Comparison of ENCODE assay signal across 8 cellular contexts in genomic region chr4:80362578-80363181, GRCh38. TPM values are rescaled to one million over a fixed set of nuclear protein-coding genes. Genes with fewer than 3 reads are reported as not detected.
DNase-seq lines count a peak whose midpoint lies in the region; ATAC-seq and TF ChIP-seq lines count a peak whose summit lies in the region.

No MANE protein-coding gene starts in this region.

- intact Hi-C loops in Caco-2 (cut with micrococcal nuclease; ENCODE audit: unreplicated experiment): loop anchor here (1.0 to 10.0 kb wide), 6 partner anchors 142 to 690 kb away; no protein-coding TSS in a partner anchor
- intact Hi-C loops in mucosa of descending colon (cut with DNase I, micrococcal nuclease): loop anchor here (10.0 kb wide), 2 partner anchors 632 to 672 kb away; partner anchors contain the start of gene BMP3 (in 2 of the 2)

- H3K36me3 Mint-ChIP-seq in Caco-2 (ENCODE audit: insufficient read depth, unreplicated experiment) (no peaks in the 10 kb centered on the region), T-helper 17 cell (ENCODE audit: low read depth) (peaks cover 6% of the 10 kb centered on the region)

- ATAC-seq in GM18907 (IDR thresholded peaks at IDR 0.05; ENCODE audit: unreplicated experiment) (peak; percentile 77), T-helper 17 cell (peak; percentile 50), mucosa of descending colon (peak; percentile 40), HG02840 (IDR thresholded peaks at IDR 0.05; ENCODE audit: low FRiP score, unreplicated experiment) (no peak)

- H3F3A ChIP-seq in MM.1S (ENCODE audit: insufficient read depth, low read length): no peaks in the 10 kb centered on the region

- H3K27me3 ChIP-seq in Caco-2 (replicated peaks; ENCODE audit: control insufficient read depth, insufficient read depth, low read length) (no peaks in the 10 kb centered on the region), MM.1S (replicated peaks; ENCODE audit: insufficient read depth, low read length) (no peaks in the 10 kb centered on the region)

- H3K9me2 ChIP-seq in MM.1S (replicated peaks; ENCODE audit: insufficient read depth, low read length): no peaks in the 10 kb centered on the region

- H3K4me1 ChIP-seq in Caco-2 (no peaks in the 10 kb centered on the region), MM.1S (ENCODE audit: low read length) (no peaks in the 10 kb centered on the region), mucosa of descending colon (ENCODE audit: low read depth) (no peaks in the 10 kb centered on the region)

- H2AFZ ChIP-seq in MM.1S (ENCODE audit: low read length): no peak overlapping the region

- H3K36me3 ChIP-seq in Caco-2 (ENCODE audit: control insufficient read depth, insufficient read depth, low read length) (no peaks in the 10 kb centered on the region), MM.1S (replicated peaks; ENCODE audit: insufficient read depth, low read length) (no peaks in the 10 kb centered on the region), mucosa of descending colon (ENCODE audit: low read depth) (no peaks in the 10 kb centered on the region)

- BruUV-seq in Caco-2 (replicated peaks; lab: Mats Ljungman, UMichigan): no TSS peak

- no peak overlapping the region for H3K4me2 ChIP-seq in MM.1S (ENCODE audit: low read depth, low read length)

- H3K4me1 Mint-ChIP-seq in Caco-2 (ENCODE audit: low read depth, unreplicated experiment) (no peaks in the 10 kb centered on the region), T-helper 17 cell (peaks cover 6% of the 10 kb centered on the region)

- no peak overlapping the region for H3K9ac ChIP-seq in MM.1S (ENCODE audit: low read length)

- H3K9me3 ChIP-seq in Caco-2: no peaks in the 10 kb centered on the region
- H3K9me3 ChIP-seq in MM.1S (replicated peaks; ENCODE audit: insufficient read depth, low read length): no peaks in the 10 kb centered on the region
- no peaks in the 10 kb centered on the region for H3K9me3 ChIP-seq in T-helper 17 cell (ENCODE audit: control insufficient read depth, low read length, poor library complexity, severe bottlenecking)
- no peaks in the 10 kb centered on the region for H3K9me3 ChIP-seq in mucosa of descending colon

- H3K27ac ChIP-seq in MM.1S (ENCODE audit: low read length): no peak overlapping the region

- CTCF ChIA-PET in Caco-2 (lab: Charles Lee): interaction anchor here (0.6 to 1.0 kb wide), 6 partner anchors 626 to 690 kb away, joined by 3 to 10 read pairs (median 3); partner anchors contain the start of gene BMP3

- H3K4me3 ChIP-seq in Caco-2 (ENCODE audit: low read depth, low read length) (no peak overlapping the region), MM.1S (ENCODE audit: low read length) (no peak overlapping the region), mucosa of descending colon (no peak overlapping the region)

- H3K27ac Mint-ChIP-seq in Caco-2 (ENCODE audit: unreplicated experiment) (no peak overlapping the region), T-helper 17 cell (no peak overlapping the region)

- H3K9me3 Mint-ChIP-seq in Caco-2 (ENCODE audit: unreplicated experiment): no peaks in the 10 kb centered on the region

- no peaks in the 10 kb centered on the region for H3K79me2 ChIP-seq in MM.1S (ENCODE audit: low read length)

- H3K4me3 Mint-ChIP-seq in Caco-2 (ENCODE audit: unreplicated experiment) (no peak overlapping the region), T-helper 17 cell (no peak overlapping the region)

- H3K27me3 Mint-ChIP-seq in Caco-2 (ENCODE audit: insufficient read depth, unreplicated experiment) (peaks cover 13% of the 10 kb centered on the region), T-helper 17 cell (peaks cover 42% of the 10 kb centered on the region)

- TF ChIP-seq CTCF in Caco-2 (IDR thresholded peaks at IDR 0.05; ENCODE audit: insufficient read depth in 1 of 2, low read depth in 1 of 2, low read length in 1 of 2, severe bottlenecking in 1 of 2, unreplicated experiment in 1 of 2): peak; percentile 52 to 79
- TF ChIP-seq CTCF in MM.1S (IDR thresholded peaks at IDR 0.05; ENCODE audit: low read length): peak; percentile 51
- no peak for TF ChIP-seq CTCF in mucosa of descending colon (IDR thresholded peaks at IDR 0.05)

- H4K20me1 ChIP-seq in MM.1S (ENCODE audit: insufficient read depth, low read length): no peaks in the 10 kb centered on the region

- POLR2A ChIA-PET in Caco-2 (lab: Charles Lee): no interaction called here

- DNase-seq in Caco-2 (peak in 1 of 2 experiments; percentile 62), MM.1S (peak; percentile 16), T-helper 17 cell (peak in 1 of 3 donors; percentile 19), dermis blood vessel endothelial cell (peak; percentile 14), mucosa of descending colon (peak in 2 of 3 donors; percentile 51 to 56), KG1 (lab: John Stamatoyannopoulos, UW) (no peak)

RNA-seq across cellular contexts. Expression of gene CFAP299, which starts 27.1 kb away (rescaled TPM):
- total RNA-seq in Caco-2 (2022) (not detected in 2 replicates), T-helper 17 cell (not detected), dermis blood vessel endothelial cell (0.34 TPM in 1 of 2 replicates, not detected in the other), mucosa of descending colon (not detected)
